ENCODE assay signal across 1 cellular context in genomic region chr13:23579072-23579885, GRCh38.
A peak's percentile ranks its signal among the peaks of the same experiment; 100 is the strongest.
TF ChIP-seq lines count a peak whose summit lies in the region.

No MANE protein-coding gene starts in this region.

TF ChIP-seq in GM12878, 131 proteins besides CTCF, POLR2A, EP300 and RAD21 (continued from another document and continues in another):
- TF ChIP-seq CHD2 (IDR thresholded peaks at IDR 0.05; ENCODE audit: borderline replicate concordance, low read depth, low read length) (peak; percentile 29; the same call in 1 of the 2 replicates), CREB1 (IDR thresholded peaks at IDR 0.05; ENCODE audit: low read depth) (peak; percentile 24; the same call in 1 of the 2 replicates), SPI1 (IDR thresholded peaks at IDR 0.05; ENCODE audit: borderline replicate concordance, insufficient read depth, low read depth, low read length) (no peak), E4F1 (IDR thresholded peaks at IDR 0.05; ENCODE audit: borderline replicate concordance, partially characterized antibody) (no peak), NRF1 (conservative IDR thresholded peaks at IDR 0.05; ENCODE audit: low read depth, low read length) (no peak), MXI1 (IDR thresholded peaks at IDR 0.05; ENCODE audit: low read depth, low read length) (no peak), YBX1 (IDR thresholded peaks at IDR 0.05) (no peak), PKNOX1 (IDR thresholded peaks at IDR 0.05) (peak; percentile 58; the same call in 1 of the 2 replicates), ZBTB40 (IDR thresholded peaks at IDR 0.05; ENCODE audit: borderline replicate concordance) (no peak), MAX (IDR thresholded peaks at IDR 0.05; ENCODE audit: low read depth, low read length) (0 out of 2 replicates have a peak, but pooled peaks have one; percentile 0), ZZZ3 (IDR thresholded peaks at IDR 0.05; ENCODE audit: control insufficient read depth, insufficient read length, low read depth) (no peak), BHLHE40 (IDR thresholded peaks at IDR 0.05; ENCODE audit: borderline replicate concordance in 1 of 2, low read depth in 2 of 2, low read length in 1 of 2) (peak in 1 of 2 experiments; percentile 51; a peak in 1 of 4 replicates), E2F8 (IDR thresholded peaks at IDR 0.05; ENCODE audit: low read depth, partially characterized antibody) (no peak), PAX5 (IDR thresholded peaks at IDR 0.05; ENCODE audit: borderline replicate concordance, low read depth, low read length) (no peak), STAT3 (IDR thresholded peaks at IDR 0.05; ENCODE audit: low read depth, low read length) (no peak), STAT1 (conservative IDR thresholded peaks at IDR 0.05) (0 out of 2 replicates have a peak, but pooled peaks have one; percentile 35), SIN3A (IDR thresholded peaks at IDR 0.05; ENCODE audit: low read depth, low read length) (0 out of 2 replicates have a peak, but pooled peaks have one; percentile 12), FOXK2 (IDR thresholded peaks at IDR 0.05) (no peak), YY1 (IDR thresholded peaks at IDR 0.05; ENCODE audit: low read depth, low read length) (no peak; the same call in 1 of the 2 replicates), CBFB (IDR thresholded peaks at IDR 0.05; ENCODE audit: low read depth) (peak; percentile 61; the same call in 1 of the 2 replicates), POU2F2 (IDR thresholded peaks at IDR 0.05; ENCODE audit: borderline replicate concordance, low read depth, low read length) (no peak), USF2 (IDR thresholded peaks at IDR 0.05; ENCODE audit: borderline replicate concordance, low read depth, low read length) (no peak), SUZ12 (IDR thresholded peaks at IDR 0.05; ENCODE audit: unreplicated experiment) (no peak), ZNF687 (IDR thresholded peaks at IDR 0.05) (no peak), HDAC6 (IDR thresholded peaks at IDR 0.05; ENCODE audit: unreplicated experiment) (no peak), BCLAF1 (IDR thresholded peaks at IDR 0.05) (no peak), NFYA (IDR thresholded peaks at IDR 0.05; ENCODE audit: borderline replicate concordance, low read depth, low read length) (no peak), GATAD2B (conservative IDR thresholded peaks at IDR 0.05; ENCODE audit: low read depth) (peak; percentile 24; the same call in 1 of the 2 replicates), ZNF384 (IDR thresholded peaks at IDR 0.05; ENCODE audit: borderline replicate concordance, low read depth, low read length) (no peak), MEF2B (IDR thresholded peaks at IDR 0.05; ENCODE audit: partially characterized antibody, poor library complexity, severe bottlenecking) (no peak), CHD4 (IDR thresholded peaks at IDR 0.05) (no peak), HDGF (IDR thresholded peaks at IDR 0.05) (no peak), NKRF (conservative IDR thresholded peaks at IDR 0.05) (peak; percentile 69), KLF5 (IDR thresholded peaks at IDR 0.05; ENCODE audit: partially characterized antibody) (no peak)
